In the genomic region with DNA sequence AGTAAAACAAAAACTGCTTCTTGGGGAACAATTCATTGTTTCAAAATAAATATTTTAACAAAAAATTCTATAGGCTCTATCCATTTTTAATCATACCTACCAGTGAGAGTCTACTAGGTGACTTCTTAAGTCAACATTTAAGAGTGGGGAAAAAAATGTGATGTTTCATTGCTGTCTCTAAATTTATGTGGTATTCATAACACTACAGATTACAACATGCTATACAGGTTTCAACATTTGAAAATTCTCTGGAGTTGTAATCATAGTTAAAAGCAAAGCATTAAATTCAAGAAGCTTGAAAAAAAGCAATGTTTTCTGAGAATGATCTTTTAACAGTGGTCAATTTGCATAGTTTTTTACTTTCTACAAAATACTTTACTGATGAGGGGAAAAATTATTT, we compare ENCODE assay signal across 20 cellular contexts. TPM values are rescaled to one million over a fixed set of nuclear protein-coding genes. Genes with fewer than 3 reads are reported as not detected.
DNase-seq lines count a peak whose midpoint lies in the region; ATAC-seq, FAIRE-seq and TF ChIP-seq lines count a peak whose summit lies in the region.
"Had no signal": no experiment of that assay in that cellular context is flagged by ENCODE, and none has a peak within 500 bp of the region (broad histone marks: within the 10 kb centered on the region; RNA-seq: fewer than 3 reads in every experiment).

No MANE protein-coding gene starts in this region.

- peaks cover 16% of the 10 kb centered on the region for H3K4me1 Mint-ChIP-seq in MCF 10A (ENCODE audit: insufficient read depth, unreplicated experiment)
- peaks cover 17% of the 10 kb centered on the region for H3K4me1 Mint-ChIP-seq in type B pancreatic cell (ENCODE audit: unreplicated experiment)

- DNase-seq in MCF 10A (ENCODE audit: unreplicated experiment), result peak; percentile 20
- DNase-seq in breast epithelium (ENCODE audit: low spot score in 2 of 2), result no peak
- peak; percentile 81 for DNase-seq in bronchial epithelial cell (ENCODE audit: low read depth)
- DNase-seq in fibroblast of pulmonary artery (ENCODE audit: low read depth), result peak; percentile 26
- DNase-seq in effector CD8-positive, alpha-beta T cell (lab: John Stamatoyannopoulos, UW), result no peak
- DNase-seq in type B pancreatic cell (ENCODE audit: extremely low spot score, unreplicated experiment), result no peak
- no peak for DNase-seq in T1000 (lab: John Stamatoyannopoulos, UW)
- DNase-seq: DMS 273 treated with DMSO at 0.1 percent for 48 hours, EL, H7, KBM-7, NCI-H1092, NCI-H1694, NCI-H2107, NCI-H226, NCI-H526, SK-N-SH had no signal

- H3K4me3 ChIP-seq in breast epithelium (no peak overlapping the region), bronchial epithelial cell (ENCODE audit: low read depth, low read length) (no peak overlapping the region), fibroblast of pulmonary artery (replicated peaks; ENCODE audit: low read depth, low read length) (no peak overlapping the region)
- H3K4me3 ChIP-seq: BLaER1 treated with 17β-estradiol and CSF1 and Interleukin-3, amounts not matched to agents 10 nM and 100 nM had no signal

- no peak for TF ChIP-seq POLR2A in breast epithelium (IDR thresholded peaks at IDR 0.05)

- H3K27ac Mint-ChIP-seq in MCF 10A (ENCODE audit: low read depth, unreplicated experiment) (no peak overlapping the region), type B pancreatic cell (no peak overlapping the region)

- no peaks in the 10 kb centered on the region for H3K9me3 Mint-ChIP-seq in MCF 10A (ENCODE audit: unreplicated experiment)
- H3K9me3 Mint-ChIP-seq in type B pancreatic cell, result peaks cover 4% of the 10 kb centered on the region

- TF ChIP-seq CTCF in MCF 10A (IDR thresholded peaks at IDR 0.05; ENCODE audit: unreplicated experiment) (no peak), breast epithelium (IDR thresholded peaks at IDR 0.05) (no peak), bronchial epithelial cell (IDR thresholded peaks at IDR 0.05; ENCODE audit: insufficient read depth, low read length, severe bottlenecking) (no peak), fibroblast of pulmonary artery (IDR thresholded peaks at IDR 0.05; ENCODE audit: low read length, missing control alignments) (no peak), type B pancreatic cell (conservative IDR thresholded peaks at IDR 0.05) (no peak)

- H3K36me3 ChIP-seq in breast epithelium, result no peaks in the 10 kb centered on the region
- no peaks in the 10 kb centered on the region for H3K36me3 ChIP-seq in bronchial epithelial cell (ENCODE audit: control insufficient read depth, insufficient read depth, low read length)
- H3K36me3 ChIP-seq: BLaER1 treated with 17β-estradiol and CSF1 and Interleukin-3, amounts not matched to agents 10 nM and 100 nM had no signal

- CTCF ChIA-PET in MCF 10A (lab: Yijun Ruan, JAX), result no interaction called here

- no peak overlapping the region for H3K4me3 Mint-ChIP-seq in MCF 10A (ENCODE audit: unreplicated experiment)
- no peak overlapping the region for H3K4me3 Mint-ChIP-seq in type B pancreatic cell

- no peak for FAIRE-seq in bronchial epithelial cell (lab: Jason Lieb, UNC)

- no TSS peak for BruUV-seq in MCF 10A (replicated peaks; lab: Mats Ljungman, UMichigan)

- POLR2A ChIA-PET in MCF 10A (lab: Yijun Ruan, JAX), result interaction anchor here (0.6 kb wide), 1 partner anchor 222 kb away, joined by 3 read pairs; no protein-coding TSS in a partner anchor

- H3K27ac ChIP-seq in breast epithelium, result no peak overlapping the region
- H3K27ac ChIP-seq: 22Rv1; BLaER1 treated with 17β-estradiol and CSF1 and Interleukin-3, amounts not matched to agents 10 nM and 100 nM had no signal

- H3K27me3 Mint-ChIP-seq in MCF 10A (ENCODE audit: insufficient read depth, unreplicated experiment), result no peaks in the 10 kb centered on the region
- H3K27me3 Mint-ChIP-seq in type B pancreatic cell, result no peaks in the 10 kb centered on the region

- H3K4me1 ChIP-seq in breast epithelium, result no peaks in the 10 kb centered on the region

- intact Hi-C loops in MCF 10A (cut with micrococcal nuclease), result no loop called here
- intact Hi-C loops in breast epithelium (cut with DNase I; ENCODE audit: low total_unique reads), result no loop called here

- H3K36me3 Mint-ChIP-seq in MCF 10A (ENCODE audit: insufficient read depth, unreplicated experiment) (no peaks in the 10 kb centered on the region), type B pancreatic cell (peaks cover 4% of the 10 kb centered on the region)

- no peaks in the 10 kb centered on the region for H3K27me3 ChIP-seq in breast epithelium
- H3K27me3 ChIP-seq in bronchial epithelial cell (ENCODE audit: control insufficient read depth, insufficient read depth, low read length), result no peaks in the 10 kb centered on the region
- H3K27me3 ChIP-seq: BLaER1 treated with 17β-estradiol and CSF1 and Interleukin-3, amounts not matched to agents 10 nM and 100 nM had no signal

- no peak for ATAC-seq in HG02970 (IDR thresholded peaks at IDR 0.05; ENCODE audit: low FRiP score, unreplicated experiment)

- no peaks in the 10 kb centered on the region for H3K9me3 ChIP-seq in breast epithelium
- H3K9me3 ChIP-seq: BLaER1 treated with 17β-estradiol and CSF1 and Interleukin-3, amounts not matched to agents 10 nM and 100 nM; SK-N-SH had no signal

RNA-seq across cellular contexts. Expression of a gene that starts 18.3 kb away (rescaled TPM):
- total RNA-seq in MCF 10A (2022) (28.3 and 28.7 TPM in 2 replicates), breast epithelium (10 to 100 TPM; 74.8 to 91.9 (median 88.2) TPM), bronchial epithelial cell (24.0 and 25.3 TPM in 2 replicates), type B pancreatic cell (ENCODE audit: low replicate concordance) (30.4 and 39.5 TPM in 2 replicates)

RNA-seq across cellular contexts. Expression of a gene that starts 29.2 kb away (rescaled TPM):
- 8.7 and 10.6 TPM in 2 replicates for total RNA-seq in MCF 10A (2022)
- total RNA-seq in breast epithelium, result 100 to 1,000 TPM in 2 of 3 donors, 10 to 100 TPM in 1; 77.1 to 279 (median 252) TPM
- total RNA-seq in bronchial epithelial cell, result 169 and 210 TPM in 2 replicates
- total RNA-seq in type B pancreatic cell (ENCODE audit: low replicate concordance), result 28.8 and 67.2 TPM in 2 replicates

Comparison
In these comparisons a context has a peak if more than half of its experiments do, and no peak if none do; other contexts are left out.
1. DNase-seq: peak in MCF 10A (single experiment), bronchial epithelial cell (single experiment) and fibroblast of pulmonary artery (single experiment); none in breast epithelium (0 of 2), effector CD8-positive, alpha-beta T cell (single experiment), type B pancreatic cell (single experiment) and T1000 (single experiment).